ENCODE assay signal across 13 cellular contexts in the genomic region with DNA sequence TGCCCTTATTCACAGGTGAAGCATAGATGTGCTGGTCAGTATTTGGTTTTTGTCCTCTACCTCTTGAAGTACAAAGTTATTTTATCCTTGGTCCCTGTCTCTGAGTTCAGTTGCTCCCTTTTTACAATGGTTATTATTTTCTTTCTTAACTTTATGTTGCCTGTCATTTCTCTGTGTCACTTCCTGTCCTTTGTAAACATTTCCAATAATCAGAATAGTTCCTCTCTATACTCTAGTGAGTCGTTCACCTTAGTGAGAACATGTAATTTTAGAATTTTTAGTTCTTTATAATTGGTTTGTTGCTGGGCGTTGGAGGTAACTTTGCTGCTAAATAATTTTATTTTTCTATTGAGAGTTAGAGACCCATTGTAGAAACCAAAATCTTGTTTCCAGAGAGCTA. TPM values are rescaled to one million over a fixed set of nuclear protein-coding genes. Genes with fewer than 3 reads are reported as not detected.
"Had no signal": no experiment of that assay in that cellular context is flagged by ENCODE, and none has a peak within 500 bp of the region (broad histone marks: within the 10 kb centered on the region; RNA-seq: fewer than 3 reads in every experiment).

No MANE protein-coding gene starts in this region.

- H3K4me1 ChIP-seq: prostate gland had no signal

- H3K27ac Mint-ChIP-seq: activated CD8-positive, alpha-beta T cell treated with anti-CD3 and anti-CD28 coated beads for 36 hours; stimulated activated memory B cell treated with anti-CD40 and anti-IgM and Interleukin-4, amounts not matched to agents 10 μg/mL and 1 μg/mL and 100 μg/mL, for 72 hours had no signal

- ATAC-seq: activated CD8-positive, alpha-beta T cell treated with anti-CD3 and anti-CD28 coated beads for 36 hours; heart left ventricle; left colon; naive thymus-derived CD8-positive, alpha-beta T cell; right lobe of liver; stimulated activated memory B cell treated with anti-CD40 and anti-IgM and Interleukin-4, amounts not matched to agents 10 μg/mL and 1 μg/mL and 100 μg/mL, for 72 hours had no signal

- H3K4me3 Mint-ChIP-seq: activated CD8-positive, alpha-beta T cell treated with anti-CD3 and anti-CD28 coated beads for 36 hours; naive thymus-derived CD8-positive, alpha-beta T cell; stimulated activated memory B cell treated with anti-CD40 and anti-IgM and Interleukin-4, amounts not matched to agents 10 μg/mL and 1 μg/mL and 100 μg/mL, for 72 hours had no signal

- H3K9me3 ChIP-seq: heart left ventricle, prostate gland, right lobe of liver, suprapubic skin, upper lobe of left lung had no signal

- DNase-seq: activated CD8-positive, alpha-beta T cell treated with anti-CD3 and anti-CD28 coated beads for 36 hours; activated effector memory CD4-positive, alpha-beta T cell treated with Interleukin-2 at 50 U/mL for 16 hours; effector CD8-positive, alpha-beta T cell; heart left ventricle; left colon; naive thymus-derived CD8-positive, alpha-beta T cell; right lobe of liver; upper lobe of left lung had no signal

- H3K9me3 Mint-ChIP-seq: activated CD8-positive, alpha-beta T cell treated with anti-CD3 and anti-CD28 coated beads for 36 hours; naive thymus-derived CD8-positive, alpha-beta T cell; stimulated activated memory B cell treated with anti-CD40 and anti-IgM and Interleukin-4, amounts not matched to agents 10 μg/mL and 1 μg/mL and 100 μg/mL, for 72 hours had no signal

- H3K4me1 Mint-ChIP-seq: stimulated activated memory B cell treated with anti-CD40 and anti-IgM and Interleukin-4, amounts not matched to agents 10 μg/mL and 1 μg/mL and 100 μg/mL, for 72 hours had no signal

- H3K27me3 Mint-ChIP-seq: activated CD8-positive, alpha-beta T cell treated with anti-CD3 and anti-CD28 coated beads for 36 hours; naive thymus-derived CD8-positive, alpha-beta T cell; stimulated activated memory B cell treated with anti-CD40 and anti-IgM and Interleukin-4, amounts not matched to agents 10 μg/mL and 1 μg/mL and 100 μg/mL, for 72 hours had no signal

- H3K27ac ChIP-seq: coronary artery, heart left ventricle, prostate gland, right lobe of liver, suprapubic skin, upper lobe of left lung had no signal

- H3K27me3 ChIP-seq: right lobe of liver, suprapubic skin, upper lobe of left lung had no signal

RNA-seq across cellular contexts. Expression of a gene that starts 34.2 kb away (rescaled TPM):
- total RNA-seq: mononuclear cell; naive thymus-derived CD8-positive, alpha-beta T cell had no signal
